In the genomic region with DNA sequence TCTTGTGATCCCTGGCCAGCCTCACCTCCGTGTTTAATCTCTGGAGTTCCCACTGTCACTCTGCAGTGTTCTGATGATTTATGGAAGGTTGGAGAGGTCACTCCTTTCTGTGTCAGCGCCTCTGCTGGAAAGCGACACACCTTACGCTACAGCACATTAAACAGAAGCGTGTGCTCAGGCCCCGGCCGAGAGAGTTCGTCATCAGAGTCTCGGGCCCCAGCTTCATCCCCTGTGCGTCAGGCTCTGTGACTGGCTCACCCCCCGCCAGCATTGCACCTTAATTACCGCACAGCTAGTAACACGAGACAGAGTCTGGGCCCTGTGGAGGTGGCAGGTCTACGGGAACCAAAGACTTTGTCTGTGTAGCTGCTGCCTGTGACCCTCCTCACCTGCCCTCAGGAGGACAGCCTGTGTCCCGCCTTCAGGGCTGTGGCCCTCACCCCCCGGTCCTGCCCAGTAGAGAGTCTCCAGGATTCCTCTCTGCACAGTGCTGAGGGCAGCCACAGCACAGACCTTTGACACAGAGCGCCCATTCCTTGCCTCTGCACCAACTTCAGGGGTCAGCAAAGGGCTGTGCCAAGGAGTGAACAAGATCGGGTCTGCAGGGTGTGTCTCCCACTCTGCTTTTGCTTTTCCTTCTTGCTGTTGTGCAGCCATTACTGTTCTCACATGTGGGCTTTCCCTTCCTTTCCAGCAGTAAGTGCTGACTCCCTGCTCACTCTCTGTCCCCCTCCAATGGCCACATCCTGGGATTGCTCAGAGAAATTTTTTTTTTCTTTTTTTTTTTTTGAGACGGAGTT, we compare ENCODE assay signal across 9 cellular contexts.
A peak's percentile ranks its signal among the peaks of the same experiment; 100 is the strongest.
DNase-seq lines count a peak whose midpoint lies in the region; ATAC-seq and TF ChIP-seq lines count a peak whose summit lies in the region.
"Had no signal": no experiment of that assay in that cellular context is flagged by ENCODE, and none has a peak within 500 bp of the region (broad histone marks: within the 10 kb centered on the region; RNA-seq: fewer than 3 reads in every experiment).

No MANE protein-coding gene starts in this region.

- TF ChIP-seq CTCF in BE2C (IDR thresholded peaks at IDR 0.05; ENCODE audit: low read depth, low read length) (peak; percentile 84), hepatocyte (IDR thresholded peaks at IDR 0.05; ENCODE audit: poor library complexity) (peak; percentile 69)

- H3K27me3 ChIP-seq in BE2C (no peaks in the 10 kb centered on the region), hepatocyte (no peaks in the 10 kb centered on the region)

- WGBS in hepatocyte (ENCODE audit: low lambda C conversion rate, missing lambda C conversion rate), result 75% methylated on average over 18 of the region's 19 CpGs

- H3K4me3 ChIP-seq in BE2C (ENCODE audit: low read depth, low read length) (no peak overlapping the region), hepatocyte (no peak overlapping the region)

- no peak overlapping the region for H2AFZ ChIP-seq in hepatocyte

- DNase-seq in BE2C, result peak; percentile 64
- DNase-seq in H4 (ENCODE audit: low spot score), result peak; percentile 75
- DNase-seq in NCI-H2227 treated with DMSO at 0.1 percent for 48 hours (lab: John Stamatoyannopoulos, UW), result peak; percentile 71
- DNase-seq in amniotic stem cell (lab: John Stamatoyannopoulos, UW), result peak; percentile 39
- peak; percentile 79 for DNase-seq in hepatocyte (ENCODE audit: low spot score)
- peak; percentile 33 for DNase-seq in smooth muscle cell of the brain vasculature (ENCODE audit: low read depth, low spot score)
- no peak for DNase-seq in effector memory CD8-positive, alpha-beta T cell

- peak overlapping the region in 1 of 2 donors; percentile 23 for H3K27ac Mint-ChIP-seq in effector memory CD8-positive, alpha-beta T cell

- H3K9me3 ChIP-seq in BE2C, result no peaks in the 10 kb centered on the region
- H3K9me3 ChIP-seq in hepatocyte (ENCODE audit: low read depth), result no peaks in the 10 kb centered on the region

- peaks cover 9% of the 10 kb centered on the region in 2 donors for H3K4me1 Mint-ChIP-seq in effector memory CD8-positive, alpha-beta T cell (ENCODE audit: low read depth in 2 of 2)

- no peak for ATAC-seq in effector memory CD8-positive, alpha-beta T cell (replicated peaks)
- ATAC-seq in GM18498 (IDR thresholded peaks at IDR 0.05; ENCODE audit: unreplicated experiment), result no peak

- no peak overlapping the region for H3K4me3 Mint-ChIP-seq in effector memory CD8-positive, alpha-beta T cell
- H3K4me3 Mint-ChIP-seq: memory B cell had no signal

- no peaks in the 10 kb centered on the region for H3K79me2 ChIP-seq in hepatocyte

- no peaks in the 10 kb centered on the region for H3K9me3 Mint-ChIP-seq in effector memory CD8-positive, alpha-beta T cell
- H3K9me3 Mint-ChIP-seq: memory B cell had no signal

- H3K4me2 ChIP-seq in hepatocyte, result peak overlapping the region; percentile 26

- H3K36me3 ChIP-seq in BE2C (peaks cover 11% of the 10 kb centered on the region), hepatocyte (replicated peaks; ENCODE audit: insufficient read depth, low read depth) (no peaks in the 10 kb centered on the region)

- no peaks in the 10 kb centered on the region for H3K9me2 ChIP-seq in hepatocyte (replicated peaks; ENCODE audit: insufficient read depth)

- no peaks in the 10 kb centered on the region for H3K27me3 Mint-ChIP-seq in effector memory CD8-positive, alpha-beta T cell
- H3K27me3 Mint-ChIP-seq: memory B cell had no signal

- peaks cover 16% of the 10 kb centered on the region for H3K36me3 Mint-ChIP-seq in effector memory CD8-positive, alpha-beta T cell (ENCODE audit: insufficient read depth)

- H3K4me1 ChIP-seq in BE2C (peaks cover 23% of the 10 kb centered on the region), hepatocyte (ENCODE audit: insufficient read depth) (peaks cover 8% of the 10 kb centered on the region)

- no peaks in the 10 kb centered on the region for H4K20me1 ChIP-seq in hepatocyte (ENCODE audit: insufficient read depth, poor library complexity, severe bottlenecking)

- peak overlapping the region; percentile 87 for H3K27ac ChIP-seq in hepatocyte

Comparison
In these comparisons a context has a peak if more than half of its experiments do, and no peak if none do; other contexts are left out.
1. DNase-seq: peak in BE2C (single experiment), H4 (single experiment), NCI-H2227 treated with DMSO at 0.1 percent for 48 hours (single experiment), amniotic stem cell (single experiment), hepatocyte (single experiment) and smooth muscle cell of the brain vasculature (single experiment); none in effector memory CD8-positive, alpha-beta T cell (0 of 3).